15 cellular contexts compared by ENCODE assay signal in the genomic region with DNA sequence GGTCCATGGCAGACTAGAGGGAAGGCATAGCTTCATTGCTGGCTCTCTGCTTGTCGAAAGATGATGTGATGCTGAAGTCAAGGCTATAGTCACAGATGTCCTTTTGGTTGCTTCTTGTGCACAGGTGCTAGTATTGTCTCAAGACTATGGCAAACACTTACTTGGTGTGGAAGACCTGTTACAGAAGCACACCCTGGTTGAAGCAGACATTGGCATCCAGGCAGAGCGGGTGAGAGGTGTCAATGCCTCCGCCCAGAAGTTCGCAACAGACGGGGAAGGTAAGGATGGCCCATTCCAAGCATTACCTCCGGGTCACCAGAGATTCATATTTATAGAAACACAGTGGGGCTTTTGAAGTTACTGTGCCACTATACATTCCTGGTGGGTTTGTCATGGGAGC.
"Had no signal": no experiment of that assay in that cellular context is flagged by ENCODE, and none has a peak within 500 bp of the region (broad histone marks: within the 10 kb centered on the region; RNA-seq: fewer than 3 reads in every experiment).

No MANE protein-coding gene starts in this region.

- H3K36me3 ChIP-seq: ovary had no signal

- H3K27me3 ChIP-seq: esophagus muscularis mucosa, hepatocyte, ovary, transverse colon had no signal

- FAIRE-seq: astrocyte had no signal

- H3K4me3 ChIP-seq: esophagus muscularis mucosa, hepatocyte, ovary, transverse colon had no signal

- H3K27me3 Mint-ChIP-seq: activated naive CD8-positive, alpha-beta T cell treated with anti-CD3 and anti-CD28 coated beads, Interleukin-2, amount 50 U/mL, for 24 hours; naive thymus-derived CD4-positive, alpha-beta T cell; stimulated activated naive B cell treated with anti-CD40 and anti-IgM and Interleukin-4, amounts not matched to agents 10 μg/mL and 1 μg/mL and 100 μg/mL, for 72 hours had no signal

- H3K27ac Mint-ChIP-seq: activated naive CD8-positive, alpha-beta T cell treated with anti-CD3 and anti-CD28 coated beads, Interleukin-2, amount 50 U/mL, for 24 hours; activated T-cell treated with anti-CD3 and anti-CD28 coated beads, Interleukin-2, amount 50 U/mL, for 72 hours had no signal

- H3K9me3 Mint-ChIP-seq: activated naive CD8-positive, alpha-beta T cell treated with anti-CD3 and anti-CD28 coated beads, Interleukin-2, amount 50 U/mL, for 24 hours; activated T-cell treated with anti-CD3 and anti-CD28 coated beads, Interleukin-2, amount 50 U/mL, for 72 hours; naive thymus-derived CD4-positive, alpha-beta T cell; stimulated activated naive B cell treated with anti-CD40 and anti-IgM and Interleukin-4, amounts not matched to agents 10 μg/mL and 1 μg/mL and 100 μg/mL, for 72 hours had no signal

- ATAC-seq: activated naive CD8-positive, alpha-beta T cell treated with anti-CD3 and anti-CD28 coated beads, Interleukin-2, amount 50 U/mL, for 24 hours; activated T-cell treated with anti-CD3 and anti-CD28 coated beads, Interleukin-2, amount 50 U/mL, for 72 hours; naive thymus-derived CD4-positive, alpha-beta T cell had no signal

- DNase-seq: activated CD4-positive, alpha-beta T cell treated with anti-CD3 and anti-CD28 coated beads, Interleukin-2, amount 50 U/mL, for 4 hours; activated CD8-positive, alpha-beta memory T cell treated with anti-CD3 and anti-CD28 coated beads, Interleukin-2, amount 50 U/mL, for 4 hours; activated naive CD4-positive, alpha-beta T cell; activated naive CD8-positive, alpha-beta T cell treated with anti-CD3 and anti-CD28 coated beads, Interleukin-2, amount 50 U/mL, for 24 hours; activated T-cell treated with anti-CD3 and anti-CD28 coated beads, Interleukin-2, amount 50 U/mL, for 72 hours; islet precursor cell; naive thymus-derived CD4-positive, alpha-beta T cell; ovary; stimulated activated naive B cell treated with anti-CD40 and anti-IgM and Interleukin-4, amounts not matched to agents 10 μg/mL and 1 μg/mL and 100 μg/mL, for 72 hours; SW 1271; T-helper 9 cell; transverse colon had no signal

- H3K4me3 Mint-ChIP-seq: activated naive CD8-positive, alpha-beta T cell treated with anti-CD3 and anti-CD28 coated beads, Interleukin-2, amount 50 U/mL, for 24 hours; activated T-cell treated with anti-CD3 and anti-CD28 coated beads, Interleukin-2, amount 50 U/mL, for 72 hours; naive thymus-derived CD4-positive, alpha-beta T cell; stimulated activated naive B cell treated with anti-CD40 and anti-IgM and Interleukin-4, amounts not matched to agents 10 μg/mL and 1 μg/mL and 100 μg/mL, for 72 hours had no signal
